Comparison of ENCODE assay signal across 13 cellular contexts in genomic region chr15:70761046-70761445, GRCh38. TPM values are rescaled to one million over a fixed set of nuclear protein-coding genes. Genes with fewer than 3 reads are reported as not detected.
DNase-seq lines count a peak whose midpoint lies in the region; ATAC-seq and TF ChIP-seq lines count a peak whose summit lies in the region.
"Had no signal": no experiment of that assay in that cellular context is flagged by ENCODE, and none has a peak within 500 bp of the region (broad histone marks: within the 10 kb centered on the region; RNA-seq: fewer than 3 reads in every experiment).

No MANE protein-coding gene starts in this region.

- H3K9me3 ChIP-seq in right atrium auricular region, result no peaks in the 10 kb centered on the region
- H3K9me3 ChIP-seq in lower lobe of right lung, result no peaks in the 10 kb centered on the region
- H3K9me3 ChIP-seq in aorta (ENCODE audit: control insufficient read depth, low read length), result no peaks in the 10 kb centered on the region
- H3K9me3 ChIP-seq: pancreas had no signal

- in situ Hi-C loops in astrocyte of the spinal cord (cut with HindIII; ENCODE audit: low sequenced_read_pairs), result no loop called here

- TF ChIP-seq CTCF in right atrium auricular region (IDR thresholded peaks at IDR 0.05), result no peak
- TF ChIP-seq CTCF in astrocyte of the spinal cord (IDR thresholded peaks at IDR 0.05; ENCODE audit: low read depth, low read length), result no peak
- no peak for TF ChIP-seq CTCF in lower lobe of right lung (IDR thresholded peaks at IDR 0.05)
- no peak for TF ChIP-seq CTCF in type B pancreatic cell (conservative IDR thresholded peaks at IDR 0.05)

- intact Hi-C loops in Right ventricle myocardium superior (cut with DNase I), result loop anchor here (10.0 kb wide), 1 partner anchor 76 kb away; no protein-coding TSS in a partner anchor
- intact Hi-C loops in lower lobe of right lung (cut with DNase I), result no loop called here
- intact Hi-C loops in aorta (cut with DNase I), result loop anchor here in 1 of 2 donors (10.0 kb wide), 1 partner anchor 54 kb away; no protein-coding TSS in a partner anchor

- H3K27ac ChIP-seq in right atrium auricular region, result peak overlapping the region; percentile 97 to 99
- no peak overlapping the region for H3K27ac ChIP-seq in lower lobe of right lung
- H3K27ac ChIP-seq in aorta (ENCODE audit: low read depth in 1 of 2, low read length in 2 of 2), result no peak overlapping the region

- no peaks in the 10 kb centered on the region for H3K9me3 Mint-ChIP-seq in type B pancreatic cell

- H3K4me1 ChIP-seq in right atrium auricular region (peaks cover 0 to 67% of the 10 kb centered on the region in 2 donors), lower lobe of right lung (peaks cover 54% of the 10 kb centered on the region), aorta (ENCODE audit: control insufficient read depth in 1 of 2, insufficient read depth in 2 of 2, low read length in 2 of 2) (peaks cover 0 to 2% of the 10 kb centered on the region in 2 donors)

- H3K4me1 Mint-ChIP-seq in type B pancreatic cell (ENCODE audit: unreplicated experiment), result peaks cover 23% of the 10 kb centered on the region

- H3K4me3 Mint-ChIP-seq in type B pancreatic cell, result peak overlapping the region; percentile 75
- H3K4me3 Mint-ChIP-seq: activated CD8-positive, alpha-beta T cell treated with anti-CD3 and anti-CD28 coated beads, Interleukin-2, amount 10 ng/mL, durations not matched to agents 7 days and 5 days had no signal

- DNase-seq in right atrium auricular region (ENCODE audit: low spot score) (no peak), Right ventricle myocardium superior (no peak), astrocyte of the spinal cord (ENCODE audit: low read depth, low spot score) (no peak), lower lobe of right lung (no peak), type B pancreatic cell (ENCODE audit: extremely low spot score, unreplicated experiment) (no peak), activated gamma-delta T cell treated with Interleukin-2 at 50 U/mL for 16 hours (no peak), aorta (no peak)
- DNase-seq: activated CD8-positive, alpha-beta T cell treated with anti-CD3 and anti-CD28 coated beads, Interleukin-2, amount 10 ng/mL, durations not matched to agents 7 days and 5 days; mesendoderm; NCI-H2029 treated with DMSO at 0.1 percent for 48 hours; pancreas; stimulated activated CD4-positive, alpha-beta T cell treated with anti-CD3 and anti-CD28 coated beads, Interleukin-1b, Interleukin-23, amount 100 ng/mL, for 48 hours had no signal

- peak overlapping the region in 1 of 2 donors; percentile 97 for H3K4me3 ChIP-seq in right atrium auricular region
- H3K4me3 ChIP-seq in astrocyte of the spinal cord (ENCODE audit: low read depth, low read length), result peak overlapping the region; percentile 94
- peak overlapping the region; percentile 79 for H3K4me3 ChIP-seq in lower lobe of right lung
- no peak overlapping the region for H3K4me3 ChIP-seq in aorta (ENCODE audit: low read length in 2 of 2)

- no peaks in the 10 kb centered on the region for H3K36me3 Mint-ChIP-seq in type B pancreatic cell

- ATAC-seq in Right ventricle myocardium superior (ENCODE audit: poor library complexity) (no peak), lower lobe of right lung (no peak), GM21367 (IDR thresholded peaks at IDR 0.05; ENCODE audit: unreplicated experiment) (no peak), aorta (ENCODE audit: low FRiP score) (no peak)
- ATAC-seq: activated CD8-positive, alpha-beta T cell treated with anti-CD3 and anti-CD28 coated beads, Interleukin-2, amount 10 ng/mL, durations not matched to agents 7 days and 5 days; pancreas had no signal

- H3K36me3 ChIP-seq in right atrium auricular region, result no peaks in the 10 kb centered on the region
- H3K36me3 ChIP-seq in lower lobe of right lung, result no peaks in the 10 kb centered on the region
- H3K36me3 ChIP-seq in aorta (ENCODE audit: control insufficient read depth in 1 of 2, insufficient read depth in 2 of 2, low read length in 1 of 2), result no peaks in the 10 kb centered on the region
- H3K36me3 ChIP-seq: pancreas had no signal

- peaks cover 9% of the 10 kb centered on the region for H3K27me3 Mint-ChIP-seq in type B pancreatic cell

- 23 to 47% methylated on average over 2 of the region's 2 CpGs for WGBS in aorta, 2 donors

- H3K27ac Mint-ChIP-seq in type B pancreatic cell, result no peak overlapping the region
- H3K27ac Mint-ChIP-seq: activated CD8-positive, alpha-beta T cell treated with anti-CD3 and anti-CD28 coated beads, Interleukin-2, amount 10 ng/mL, durations not matched to agents 7 days and 5 days had no signal

- H3K27me3 ChIP-seq in right atrium auricular region (no peaks in the 10 kb centered on the region), lower lobe of right lung (ENCODE audit: low read depth) (peaks cover 19% of the 10 kb centered on the region), aorta (ENCODE audit: control insufficient read depth in 1 of 2, insufficient read depth in 2 of 2, low read length in 1 of 2) (no peaks in the 10 kb centered on the region)
- H3K27me3 ChIP-seq: pancreas had no signal

RNA-seq across cellular contexts. Expression of gene UACA, which starts 2.3 kb away (rescaled TPM):
- total RNA-seq in right atrium auricular region (10 to 100 TPM; 18.4 to 30.1 TPM), Right ventricle myocardium superior (27.9 TPM), lower lobe of right lung (35.7 TPM), type B pancreatic cell (ENCODE audit: low replicate concordance) (31.0 and 36.4 TPM in 2 replicates), aorta (100 to 1,000 TPM; 114 to 132 TPM)
- polyA plus RNA-seq in aorta, result 100 to 1,000 TPM in 1 of 2 donors, 10 to 100 TPM in 1; 59.6 to 185 TPM

Comparison
In these comparisons a context has a peak if more than half of its experiments do, and no peak if none do; other contexts are left out.
1. H3K27ac ChIP-seq: peak in right atrium auricular region (2 of 2); none in lower lobe of right lung (single experiment) and aorta (0 of 2).
2. H3K4me3 ChIP-seq: peak in astrocyte of the spinal cord (single experiment) and lower lobe of right lung (single experiment); none in aorta (0 of 2).